20 cellular contexts compared by ENCODE assay signal in genomic region chr2:66228128-66228547, GRCh38.
"Had no signal": no experiment of that assay in that cellular context is flagged by ENCODE, and none has a peak within 500 bp of the region (broad histone marks: within the 10 kb centered on the region; RNA-seq: fewer than 3 reads in every experiment).

No MANE protein-coding gene starts in this region.

- H3K27ac ChIP-seq: breast epithelium, heart right ventricle had no signal

- DNase-seq: activated CD4-positive, alpha-beta T cell treated with anti-CD3 and anti-CD28 coated beads, Interleukin-2, amount 50 U/mL, for 1 hour; activated CD8-positive, alpha-beta T cell treated with anti-CD3 and anti-CD28 coated beads for 36 hours; activated gamma-delta T cell treated with Interleukin-2 at 50 U/mL for 16 hours; activated naive CD4-positive, alpha-beta T cell treated with anti-CD3 and anti-CD28 coated beads, Interleukin-2, amount 50 U/mL, for 16 hours; activated T-cell treated with anti-CD3 and anti-CD28 coated beads, Interleukin-2, amount 50 U/mL, for 4 hours; endodermal cell; foreskin fibroblast; heart right ventricle; kidney glomerular epithelial cell; midbrain; naive thymus-derived CD4-positive, alpha-beta T cell; occipital lobe; stimulated activated CD4-positive, alpha-beta T cell treated with anti-CD3 and anti-CD28 coated beads, Interleukin-1b, Interleukin-23, amount 100 ng/mL, for 48 hours; stimulated activated CD4-positive, alpha-beta T cell treated with anti-CD3 and anti-CD28 coated beads, Interleukin-4, amount 100 ng/mL, for 4 hours; stimulated activated CD8-positive, alpha-beta memory T cell treated with anti-CD3 and anti-CD28 coated beads, Interleukin-4, amount 100 ng/mL, for 48 hours; stimulated activated naive CD8-positive, alpha-beta T cell treated with anti-CD3 and anti-CD28 coated beads, Interleukin-15, amount 100 ng/mL, for 72 hours; substantia nigra; T-helper 2 cell had no signal

- H3K4me3 ChIP-seq: breast epithelium, heart right ventricle, smooth muscle cell had no signal

- H3K9me3 ChIP-seq: breast epithelium, heart right ventricle had no signal

- H3K27me3 ChIP-seq: breast epithelium had no signal

- H3K36me3 ChIP-seq: breast epithelium, heart right ventricle had no signal

- H3K4me1 ChIP-seq: breast epithelium, heart right ventricle had no signal

- H3K4me2 ChIP-seq: smooth muscle cell had no signal
